ENCODE assay signal across 2 cellular contexts in the genomic region with DNA sequence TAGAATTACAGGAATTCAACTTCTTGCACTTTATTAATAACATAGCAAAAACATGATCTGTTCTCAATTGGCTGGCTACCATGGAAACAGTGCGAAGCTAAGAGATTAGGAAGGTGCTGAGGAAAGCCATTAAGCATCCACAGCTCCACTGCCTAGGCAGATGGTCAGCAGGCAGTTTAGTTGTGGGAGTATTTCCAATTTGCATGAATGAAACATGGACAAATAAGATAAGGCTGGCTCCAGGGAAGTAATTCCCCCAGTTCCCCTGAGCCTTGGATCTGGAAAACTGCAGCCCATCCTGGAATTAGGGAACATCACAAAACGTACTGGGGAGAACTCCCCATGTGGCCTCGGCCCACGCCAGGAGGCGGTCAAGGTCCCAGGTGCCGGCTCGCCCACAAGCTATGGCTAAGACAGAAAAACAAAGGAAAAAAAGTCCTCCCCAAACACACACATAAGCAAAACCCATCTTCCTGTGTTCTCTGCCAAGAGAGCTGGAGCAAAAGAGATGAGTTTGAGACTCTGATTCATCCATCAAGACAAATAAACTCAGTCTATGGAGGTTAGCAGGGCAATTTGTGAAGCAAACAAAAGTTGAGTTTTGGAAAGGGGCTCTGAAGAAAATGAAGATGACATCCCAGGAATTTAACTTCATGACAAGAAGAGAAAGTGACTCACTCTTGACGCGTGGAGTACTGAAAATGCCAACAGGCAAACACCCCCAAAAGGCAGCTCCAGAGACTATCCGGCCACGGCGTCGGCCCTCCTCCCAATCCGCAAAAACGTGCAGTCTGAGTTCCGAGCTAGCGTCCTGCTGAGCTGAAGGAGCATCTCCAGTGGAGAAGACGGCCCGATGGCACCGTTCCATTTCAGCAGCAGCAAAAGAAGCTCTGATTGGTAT.
TF ChIP-seq lines count a peak whose summit lies in the region.

No MANE protein-coding gene starts in this region.

TF ChIP-seq in A549, 52 proteins besides CTCF, POLR2A, EP300 and RAD21:
- TF ChIP-seq RARB (CRISPR knock-in tag; IDR thresholded peaks at IDR 0.05) (no peak), JUN (IDR thresholded peaks at IDR 0.05) (peak; percentile 65 to 79; a peak in 4 of 5 replicates), SMC3 (IDR thresholded peaks at IDR 0.05) (peak; percentile 8; the same call in 1 of the 3 replicates), CEBPB (IDR thresholded peaks at IDR 0.05) (peak; percentile 18 to 57; a peak in 1 of 4 replicates), JUNB (IDR thresholded peaks at IDR 0.05) (peak; percentile 86), ZC3H11A (IDR thresholded peaks at IDR 0.05) (no peak), GATA3 (IDR thresholded peaks at IDR 0.05; ENCODE audit: borderline replicate concordance) (peak; percentile 86; the same call in 1 of the 2 replicates), FOSL2 (IDR thresholded peaks at IDR 0.05) (peak; percentile 68), FOSL2 (CRISPR knock-in tag; IDR thresholded peaks at IDR 0.05) (peak; percentile 86), ZSCAN20 (CRISPR knock-in tag; IDR thresholded peaks at IDR 0.05) (no peak), HOXB5 (CRISPR knock-in tag; IDR thresholded peaks at IDR 0.05) (no peak)
- TF ChIP-seq, protein P1, sequence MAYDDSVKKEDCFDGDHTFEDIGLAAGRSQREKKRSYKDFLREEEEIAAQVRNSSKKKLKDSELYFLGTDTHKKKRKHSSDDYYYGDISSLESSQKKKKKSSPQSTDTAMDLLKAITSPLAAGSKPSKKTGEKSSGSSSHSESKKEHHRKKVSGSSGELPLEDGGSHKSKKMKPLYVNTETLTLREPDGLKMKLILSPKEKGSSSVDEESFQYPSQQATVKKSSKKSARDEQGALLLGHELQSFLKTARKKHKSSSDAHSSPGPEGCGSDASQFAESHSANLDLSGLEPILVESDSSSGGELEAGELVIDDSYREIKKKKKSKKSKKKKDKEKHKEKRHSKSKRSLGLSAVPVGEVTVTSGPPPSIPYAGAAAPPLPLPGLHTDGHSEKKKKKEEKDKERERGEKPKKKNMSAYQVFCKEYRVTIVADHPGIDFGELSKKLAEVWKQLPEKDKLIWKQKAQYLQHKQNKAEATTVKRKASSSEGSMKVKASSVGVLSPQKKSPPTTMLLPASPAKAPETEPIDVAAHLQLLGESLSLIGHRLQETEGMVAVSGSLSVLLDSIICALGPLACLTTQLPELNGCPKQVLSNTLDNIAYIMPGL (CRISPR knock-in tag; IDR thresholded peaks at IDR 0.05; ENCODE audit: borderline replicate concordance) = no peak
- TF ChIP-seq, protein P2, sequence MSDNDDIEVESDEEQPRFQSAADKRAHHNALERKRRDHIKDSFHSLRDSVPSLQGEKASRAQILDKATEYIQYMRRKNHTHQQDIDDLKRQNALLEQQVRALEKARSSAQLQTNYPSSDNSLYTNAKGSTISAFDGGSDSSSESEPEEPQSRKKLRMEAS (IDR thresholded peaks at IDR 0.05) = peak; percentile 78
- TF ChIP-seq, protein P3, sequence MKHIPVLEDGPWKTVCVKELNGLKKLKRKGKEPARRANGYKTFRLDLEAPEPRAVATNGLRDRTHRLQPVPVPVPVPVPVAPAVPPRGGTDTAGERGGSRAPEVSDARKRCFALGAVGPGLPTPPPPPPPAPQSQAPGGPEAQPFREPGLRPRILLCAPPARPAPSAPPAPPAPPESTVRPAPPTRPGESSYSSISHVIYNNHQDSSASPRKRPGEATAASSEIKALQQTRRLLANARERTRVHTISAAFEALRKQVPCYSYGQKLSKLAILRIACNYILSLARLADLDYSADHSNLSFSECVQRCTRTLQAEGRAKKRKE (CRISPR knock-in tag; IDR thresholded peaks at IDR 0.05; ENCODE audit: low read depth) = no peak

TF ChIP-seq in GM12891, 5 proteins besides CTCF, POLR2A, EP300 and RAD21:
- TF ChIP-seq TAF1 (IDR thresholded peaks at IDR 0.05; ENCODE audit: low read depth, low read length) (no peak), POLR2AphosphoS5 (IDR thresholded peaks at IDR 0.05; ENCODE audit: low read depth, low read length) (no peak), PAX5 (IDR thresholded peaks at IDR 0.05; ENCODE audit: insufficient read depth, low read length, severe bottlenecking) (no peak), POU2F2 (IDR thresholded peaks at IDR 0.05; ENCODE audit: low read depth, low read length) (no peak), SPI1 (IDR thresholded peaks at IDR 0.05; ENCODE audit: low read depth, low read length) (no peak)
